ENCODE assay signal across 1 cellular context in the genomic region with DNA sequence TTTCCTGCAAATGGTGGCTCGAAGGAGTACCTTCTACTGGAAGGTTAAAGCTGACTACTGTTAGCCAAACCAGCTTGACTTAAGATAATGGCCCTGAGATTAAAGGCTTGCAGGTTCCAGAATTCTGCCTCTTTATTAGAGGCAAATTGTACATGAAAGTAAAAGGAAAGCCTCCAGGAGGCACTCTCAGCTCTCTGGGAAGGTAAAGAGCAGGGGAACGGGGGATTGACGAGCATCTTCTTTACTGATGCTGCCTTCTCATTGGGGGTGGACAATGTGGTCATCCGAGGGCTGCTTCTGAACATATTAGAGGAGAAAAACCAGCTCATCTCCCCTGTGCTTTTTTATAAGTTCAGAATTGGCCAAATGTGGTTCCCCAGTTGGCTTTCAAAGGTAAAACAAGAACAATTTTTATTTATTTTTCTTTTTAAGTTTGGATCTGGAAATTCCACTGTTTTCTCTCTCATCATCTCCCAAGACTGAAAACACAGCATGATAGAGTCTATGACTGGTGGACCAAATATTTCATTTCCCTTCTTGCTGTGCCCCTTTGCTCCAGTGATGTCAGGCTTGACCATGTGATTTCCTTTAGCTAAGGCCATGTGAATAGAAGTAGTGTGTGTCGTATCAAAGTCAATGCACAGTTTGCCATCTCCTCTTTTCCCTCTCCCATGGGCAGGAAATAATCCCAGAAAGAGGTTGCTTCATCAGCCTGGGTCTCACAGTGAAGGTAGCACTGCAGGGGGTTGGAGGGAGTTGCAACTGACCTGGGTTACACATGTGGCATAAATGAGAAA.
TF ChIP-seq lines count a peak whose summit lies in the region.

No MANE protein-coding gene starts in this region.

TF ChIP-seq in H1, 55 proteins besides CTCF, POLR2A, EP300 and RAD21:
- TF ChIP-seq SAP30 (IDR thresholded peaks at IDR 0.05; ENCODE audit: insufficient read depth, insufficient replicate concordance, low read length) (no peak), SIRT6 (IDR thresholded peaks at IDR 0.05; ENCODE audit: low read length) (no peak), CEBPB (IDR thresholded peaks at IDR 0.05; ENCODE audit: low read depth, low read length) (no peak), SRF (IDR thresholded peaks at IDR 0.05; ENCODE audit: low read depth, low read length) (no peak), SP2 (IDR thresholded peaks at IDR 0.05; ENCODE audit: low read length) (no peak), POU5F1 (IDR thresholded peaks at IDR 0.05; ENCODE audit: low read depth, low read length) (no peak), KDM5A (IDR thresholded peaks at IDR 0.05; ENCODE audit: low read length) (no peak), FOSL1 (IDR thresholded peaks at IDR 0.05; ENCODE audit: insufficient read depth, low read depth, low read length) (no peak), ATF3 (IDR thresholded peaks at IDR 0.05; ENCODE audit: insufficient read depth, low read depth, low read length) (no peak), SP1 (IDR thresholded peaks at IDR 0.05; ENCODE audit: low read depth, low read length) (no peak), KDM1A (IDR thresholded peaks at IDR 0.05; ENCODE audit: borderline replicate concordance, low read length) (no peak), JUND (IDR thresholded peaks at IDR 0.05; ENCODE audit: low read length) (no peak), EGR1 (IDR thresholded peaks at IDR 0.05; ENCODE audit: borderline replicate concordance, low read depth, low read length) (no peak), POLR2AphosphoS5 (IDR thresholded peaks at IDR 0.05; ENCODE audit: low read depth, low read length) (no peak), RNF2 (IDR thresholded peaks at IDR 0.05; ENCODE audit: borderline replicate concordance, low read depth, low read length, missing control alignments, poor library complexity, severe bottlenecking) (no peak), SIN3A (conservative IDR thresholded peaks at IDR 0.05 in 1 of 2, IDR thresholded peaks at IDR 0.05 in 1 of 2; ENCODE audit: low read depth in 1 of 2, low read length in 2 of 2) (no peak), BACH1 (IDR thresholded peaks at IDR 0.05; ENCODE audit: low read length) (no peak)
- TF ChIP-seq, protein P1, sequence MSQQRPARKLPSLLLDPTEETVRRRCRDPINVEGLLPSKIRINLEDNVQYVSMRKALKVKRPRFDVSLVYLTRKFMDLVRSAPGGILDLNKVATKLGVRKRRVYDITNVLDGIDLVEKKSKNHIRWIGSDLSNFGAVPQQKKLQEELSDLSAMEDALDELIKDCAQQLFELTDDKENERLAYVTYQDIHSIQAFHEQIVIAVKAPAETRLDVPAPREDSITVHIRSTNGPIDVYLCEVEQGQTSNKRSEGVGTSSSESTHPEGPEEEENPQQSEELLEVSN (IDR thresholded peaks at IDR 0.05), result no peak
- TF ChIP-seq, protein P2, sequence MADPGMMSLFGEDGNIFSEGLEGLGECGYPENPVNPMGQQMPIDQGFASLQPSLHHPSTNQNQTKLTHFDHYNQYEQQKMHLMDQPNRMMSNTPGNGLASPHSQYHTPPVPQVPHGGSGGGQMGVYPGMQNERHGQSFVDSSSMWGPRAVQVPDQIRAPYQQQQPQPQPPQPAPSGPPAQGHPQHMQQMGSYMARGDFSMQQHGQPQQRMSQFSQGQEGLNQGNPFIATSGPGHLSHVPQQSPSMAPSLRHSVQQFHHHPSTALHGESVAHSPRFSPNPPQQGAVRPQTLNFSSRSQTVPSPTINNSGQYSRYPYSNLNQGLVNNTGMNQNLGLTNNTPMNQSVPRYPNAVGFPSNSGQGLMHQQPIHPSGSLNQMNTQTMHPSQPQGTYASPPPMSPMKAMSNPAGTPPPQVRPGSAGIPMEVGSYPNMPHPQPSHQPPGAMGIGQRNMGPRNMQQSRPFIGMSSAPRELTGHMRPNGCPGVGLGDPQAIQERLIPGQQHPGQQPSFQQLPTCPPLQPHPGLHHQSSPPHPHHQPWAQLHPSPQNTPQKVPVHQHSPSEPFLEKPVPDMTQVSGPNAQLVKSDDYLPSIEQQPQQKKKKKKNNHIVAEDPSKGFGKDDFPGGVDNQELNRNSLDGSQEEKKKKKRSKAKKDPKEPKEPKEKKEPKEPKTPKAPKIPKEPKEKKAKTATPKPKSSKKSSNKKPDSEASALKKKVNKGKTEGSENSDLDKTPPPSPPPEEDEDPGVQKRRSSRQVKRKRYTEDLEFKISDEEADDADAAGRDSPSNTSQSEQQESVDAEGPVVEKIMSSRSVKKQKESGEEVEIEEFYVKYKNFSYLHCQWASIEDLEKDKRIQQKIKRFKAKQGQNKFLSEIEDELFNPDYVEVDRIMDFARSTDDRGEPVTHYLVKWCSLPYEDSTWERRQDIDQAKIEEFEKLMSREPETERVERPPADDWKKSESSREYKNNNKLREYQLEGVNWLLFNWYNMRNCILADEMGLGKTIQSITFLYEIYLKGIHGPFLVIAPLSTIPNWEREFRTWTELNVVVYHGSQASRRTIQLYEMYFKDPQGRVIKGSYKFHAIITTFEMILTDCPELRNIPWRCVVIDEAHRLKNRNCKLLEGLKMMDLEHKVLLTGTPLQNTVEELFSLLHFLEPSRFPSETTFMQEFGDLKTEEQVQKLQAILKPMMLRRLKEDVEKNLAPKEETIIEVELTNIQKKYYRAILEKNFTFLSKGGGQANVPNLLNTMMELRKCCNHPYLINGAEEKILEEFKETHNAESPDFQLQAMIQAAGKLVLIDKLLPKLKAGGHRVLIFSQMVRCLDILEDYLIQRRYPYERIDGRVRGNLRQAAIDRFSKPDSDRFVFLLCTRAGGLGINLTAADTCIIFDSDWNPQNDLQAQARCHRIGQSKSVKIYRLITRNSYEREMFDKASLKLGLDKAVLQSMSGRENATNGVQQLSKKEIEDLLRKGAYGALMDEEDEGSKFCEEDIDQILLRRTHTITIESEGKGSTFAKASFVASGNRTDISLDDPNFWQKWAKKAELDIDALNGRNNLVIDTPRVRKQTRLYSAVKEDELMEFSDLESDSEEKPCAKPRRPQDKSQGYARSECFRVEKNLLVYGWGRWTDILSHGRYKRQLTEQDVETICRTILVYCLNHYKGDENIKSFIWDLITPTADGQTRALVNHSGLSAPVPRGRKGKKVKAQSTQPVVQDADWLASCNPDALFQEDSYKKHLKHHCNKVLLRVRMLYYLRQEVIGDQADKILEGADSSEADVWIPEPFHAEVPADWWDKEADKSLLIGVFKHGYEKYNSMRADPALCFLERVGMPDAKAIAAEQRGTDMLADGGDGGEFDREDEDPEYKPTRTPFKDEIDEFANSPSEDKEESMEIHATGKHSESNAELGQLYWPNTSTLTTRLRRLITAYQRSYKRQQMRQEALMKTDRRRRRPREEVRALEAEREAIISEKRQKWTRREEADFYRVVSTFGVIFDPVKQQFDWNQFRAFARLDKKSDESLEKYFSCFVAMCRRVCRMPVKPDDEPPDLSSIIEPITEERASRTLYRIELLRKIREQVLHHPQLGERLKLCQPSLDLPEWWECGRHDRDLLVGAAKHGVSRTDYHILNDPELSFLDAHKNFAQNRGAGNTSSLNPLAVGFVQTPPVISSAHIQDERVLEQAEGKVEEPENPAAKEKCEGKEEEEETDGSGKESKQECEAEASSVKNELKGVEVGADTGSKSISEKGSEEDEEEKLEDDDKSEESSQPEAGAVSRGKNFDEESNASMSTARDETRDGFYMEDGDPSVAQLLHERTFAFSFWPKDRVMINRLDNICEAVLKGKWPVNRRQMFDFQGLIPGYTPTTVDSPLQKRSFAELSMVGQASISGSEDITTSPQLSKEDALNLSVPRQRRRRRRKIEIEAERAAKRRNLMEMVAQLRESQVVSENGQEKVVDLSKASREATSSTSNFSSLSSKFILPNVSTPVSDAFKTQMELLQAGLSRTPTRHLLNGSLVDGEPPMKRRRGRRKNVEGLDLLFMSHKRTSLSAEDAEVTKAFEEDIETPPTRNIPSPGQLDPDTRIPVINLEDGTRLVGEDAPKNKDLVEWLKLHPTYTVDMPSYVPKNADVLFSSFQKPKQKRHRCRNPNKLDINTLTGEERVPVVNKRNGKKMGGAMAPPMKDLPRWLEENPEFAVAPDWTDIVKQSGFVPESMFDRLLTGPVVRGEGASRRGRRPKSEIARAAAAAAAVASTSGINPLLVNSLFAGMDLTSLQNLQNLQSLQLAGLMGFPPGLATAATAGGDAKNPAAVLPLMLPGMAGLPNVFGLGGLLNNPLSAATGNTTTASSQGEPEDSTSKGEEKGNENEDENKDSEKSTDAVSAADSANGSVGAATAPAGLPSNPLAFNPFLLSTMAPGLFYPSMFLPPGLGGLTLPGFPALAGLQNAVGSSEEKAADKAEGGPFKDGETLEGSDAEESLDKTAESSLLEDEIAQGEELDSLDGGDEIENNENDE (IDR thresholded peaks at IDR 0.05; ENCODE audit: insufficient replicate concordance, low read length), result no peak
